In the genomic region with DNA sequence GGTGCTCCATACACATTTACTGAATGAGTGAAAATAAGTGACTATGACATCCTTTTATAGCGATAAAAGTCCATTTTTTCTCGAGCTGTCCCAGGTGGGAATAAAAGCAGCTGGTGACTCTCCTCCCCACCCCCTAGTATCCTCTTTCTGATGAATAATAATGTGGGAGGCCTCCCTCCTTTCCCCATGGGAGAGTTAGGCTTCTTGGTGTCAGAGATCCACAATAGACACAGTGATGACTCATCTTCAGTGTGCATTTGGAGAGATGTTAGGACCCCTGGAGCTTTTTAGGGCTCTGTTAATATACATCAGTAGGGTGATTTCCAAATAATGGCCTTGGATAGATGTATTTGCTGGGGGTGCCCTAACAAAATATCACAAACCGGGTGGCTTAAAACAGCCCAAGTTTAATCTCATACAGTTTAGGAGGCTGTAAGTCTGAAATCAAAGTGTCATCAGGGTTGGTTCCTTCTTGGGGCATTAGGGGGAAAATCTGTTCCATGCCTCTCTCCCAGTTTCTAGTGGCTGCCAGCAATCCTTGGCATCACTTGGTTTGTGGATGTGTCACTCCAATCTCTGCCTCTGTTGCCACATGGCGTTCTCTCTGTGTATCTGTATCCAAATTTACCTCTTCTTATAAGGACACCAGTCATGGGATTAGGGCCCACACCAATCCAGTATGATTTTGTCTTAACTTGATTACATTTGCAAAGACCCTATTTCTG, we compare ENCODE assay signal across 1 cellular context.
TF ChIP-seq lines count a peak whose summit lies in the region.

No MANE protein-coding gene starts in this region.

TF ChIP-seq in IMR-90, 13 proteins besides CTCF, POLR2A, EP300 and RAD21:
- TF ChIP-seq RFX5 (IDR thresholded peaks at IDR 0.05; ENCODE audit: low read depth, low read length) (no peak), RCOR1 (IDR thresholded peaks at IDR 0.05; ENCODE audit: insufficient replicate concordance, low read length) (no peak), MAFK (IDR thresholded peaks at IDR 0.05; ENCODE audit: low read depth, low read length) (no peak), BHLHE40 (IDR thresholded peaks at IDR 0.05; ENCODE audit: low read depth, low read length) (peak; percentile 38; the same call in 1 of the 2 replicates), MAZ (IDR thresholded peaks at IDR 0.05; ENCODE audit: borderline replicate concordance, low read depth, low read length) (no peak; the same call in 1 of the 2 replicates), FOS (IDR thresholded peaks at IDR 0.05; ENCODE audit: low read depth, low read length) (peak; percentile 77), CHD1 (IDR thresholded peaks at IDR 0.05; ENCODE audit: low read depth, low read length) (no peak)
- TF ChIP-seq, protein P1, sequence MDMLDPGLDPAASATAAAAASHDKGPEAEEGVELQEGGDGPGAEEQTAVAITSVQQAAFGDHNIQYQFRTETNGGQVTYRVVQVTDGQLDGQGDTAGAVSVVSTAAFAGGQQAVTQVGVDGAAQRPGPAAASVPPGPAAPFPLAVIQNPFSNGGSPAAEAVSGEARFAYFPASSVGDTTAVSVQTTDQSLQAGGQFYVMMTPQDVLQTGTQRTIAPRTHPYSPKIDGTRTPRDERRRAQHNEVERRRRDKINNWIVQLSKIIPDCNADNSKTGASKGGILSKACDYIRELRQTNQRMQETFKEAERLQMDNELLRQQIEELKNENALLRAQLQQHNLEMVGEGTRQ (IDR thresholded peaks at IDR 0.05; ENCODE audit: low read depth, low read length), result no peak
TF ChIP-seq in IMR-90: peak in this region for 2.
